8 cellular contexts compared by ENCODE assay signal in the genomic region with DNA sequence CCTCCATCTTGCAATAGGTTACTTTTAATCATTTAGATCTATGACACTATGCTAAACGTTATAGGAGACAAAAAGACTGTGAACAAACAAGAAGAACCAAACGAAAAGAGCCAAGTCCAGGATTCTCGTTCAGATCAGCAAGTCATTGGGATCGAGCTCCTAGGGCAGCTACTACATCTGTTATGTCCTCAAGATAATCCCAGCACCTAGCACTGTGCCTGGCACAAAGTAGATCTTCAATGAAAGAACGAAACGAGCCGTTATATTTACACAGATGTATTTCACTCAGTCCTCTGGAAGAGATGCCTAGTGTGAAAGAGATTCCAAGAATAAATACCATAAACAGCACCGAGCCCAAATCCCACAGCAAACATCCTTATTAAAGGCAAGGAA. TPM values are rescaled to one million over a fixed set of nuclear protein-coding genes. Genes with fewer than 3 reads are reported as not detected.
DNase-seq lines count a peak whose midpoint lies in the region; ATAC-seq and TF ChIP-seq lines count a peak whose summit lies in the region.

No MANE protein-coding gene starts in this region.

- no peaks in the 10 kb centered on the region for H3K27me3 Mint-ChIP-seq in T-helper 2 cell treated with Interferon-gamma antibody and Interleukin-4, amounts not matched to agents 5 μg/mL and 100 μg/mL, for 36 hours (ENCODE audit: low read depth)
- H3K27me3 Mint-ChIP-seq in progenitor cell of endocrine pancreas = no peaks in the 10 kb centered on the region

- DNase-seq in T-helper 2 cell treated with Interferon-gamma antibody and Interleukin-4, amounts not matched to agents 5 μg/mL and 100 μg/mL, for 36 hours (ENCODE audit: low spot score) = peak; percentile 12
- DNase-seq in T-helper 2 cell (no peak), SJCRH30 (no peak), fibroblast of mammary gland (ENCODE audit: low read depth) (no peak), progenitor cell of endocrine pancreas (ENCODE audit: low spot score, unreplicated experiment) (no peak), NCI-H526 (lab: John Stamatoyannopoulos, UW) (no peak)

- no peaks in the 10 kb centered on the region for H3K4me1 ChIP-seq in SJCRH30

- no peak for TF ChIP-seq CTCF in fibroblast of mammary gland (conservative IDR thresholded peaks at IDR 0.05; ENCODE audit: control insufficient read depth, insufficient read depth, low read depth, low read length)
- no peak for TF ChIP-seq CTCF in progenitor cell of endocrine pancreas (IDR thresholded peaks at IDR 0.05; ENCODE audit: unreplicated experiment)

- peak overlapping the region; percentile 97 for H3K4me3 Mint-ChIP-seq in T-helper 2 cell treated with Interferon-gamma antibody and Interleukin-4, amounts not matched to agents 5 μg/mL and 100 μg/mL, for 36 hours
- peak overlapping the region; percentile 99 for H3K4me3 Mint-ChIP-seq in progenitor cell of endocrine pancreas (ENCODE audit: low read depth)

- H3K27ac Mint-ChIP-seq in T-helper 2 cell treated with Interferon-gamma antibody and Interleukin-4, amounts not matched to agents 5 μg/mL and 100 μg/mL, for 36 hours = peak overlapping the region; percentile 89
- peak overlapping the region; percentile 97 for H3K27ac Mint-ChIP-seq in progenitor cell of endocrine pancreas

- H3K9me3 Mint-ChIP-seq in T-helper 2 cell treated with Interferon-gamma antibody and Interleukin-4, amounts not matched to agents 5 μg/mL and 100 μg/mL, for 36 hours = peaks cover 4% of the 10 kb centered on the region
- H3K9me3 Mint-ChIP-seq in progenitor cell of endocrine pancreas (ENCODE audit: low read depth) = no peaks in the 10 kb centered on the region

- H3K27ac ChIP-seq in SJCRH30 = peak overlapping the region; percentile 95; the same call in 1 of the 2 replicates

- peaks cover 36% of the 10 kb centered on the region for H3K36me3 Mint-ChIP-seq in T-helper 2 cell treated with Interferon-gamma antibody and Interleukin-4, amounts not matched to agents 5 μg/mL and 100 μg/mL, for 36 hours (ENCODE audit: low read depth)
- H3K36me3 Mint-ChIP-seq in progenitor cell of endocrine pancreas (ENCODE audit: insufficient read depth) = peaks cover 10% of the 10 kb centered on the region

- H3K36me3 ChIP-seq in SJCRH30 = peaks cover 25% of the 10 kb centered on the region

- peak overlapping the region; percentile 88 for H3K4me3 ChIP-seq in SJCRH30
- H3K4me3 ChIP-seq in fibroblast of mammary gland (ENCODE audit: control insufficient read depth, low read depth, low read length) = peak overlapping the region; percentile 69

- H3K27me3 ChIP-seq in SJCRH30 = no peaks in the 10 kb centered on the region

- no peaks in the 10 kb centered on the region for H3K9me3 ChIP-seq in SJCRH30 (replicated peaks)

- no peak for ATAC-seq in HG03025 (IDR thresholded peaks at IDR 0.05; ENCODE audit: low FRiP score, unreplicated experiment)
- ATAC-seq in HG03175 (IDR thresholded peaks at IDR 0.05; ENCODE audit: unreplicated experiment) = no peak

- peaks cover 49% of the 10 kb centered on the region for H3K4me1 Mint-ChIP-seq in T-helper 2 cell treated with Interferon-gamma antibody and Interleukin-4, amounts not matched to agents 5 μg/mL and 100 μg/mL, for 36 hours (ENCODE audit: low read depth)
- peaks cover 23% of the 10 kb centered on the region for H3K4me1 Mint-ChIP-seq in progenitor cell of endocrine pancreas (ENCODE audit: low read depth)

RNA-seq across cellular contexts. Expression of a gene that starts 0.5 kb away (rescaled TPM):
- total RNA-seq in SJCRH30 (2014; rRNA removed; shearing (Covaris generic)) = 14.8 and 15.3 TPM in 2 replicates
- total RNA-seq in progenitor cell of endocrine pancreas = 18.1 and 20.8 TPM in 2 replicates

RNA-seq across cellular contexts. Expression of a gene that starts 0.7 kb away (rescaled TPM):
- total RNA-seq in SJCRH30 (2014; rRNA removed; shearing (Covaris generic)) = 54.0 and 58.5 TPM in 2 replicates
- 45.9 and 46.6 TPM in 2 replicates for total RNA-seq in progenitor cell of endocrine pancreas
